Comparison of ENCODE assay signal across 8 cellular contexts in the genomic region with DNA sequence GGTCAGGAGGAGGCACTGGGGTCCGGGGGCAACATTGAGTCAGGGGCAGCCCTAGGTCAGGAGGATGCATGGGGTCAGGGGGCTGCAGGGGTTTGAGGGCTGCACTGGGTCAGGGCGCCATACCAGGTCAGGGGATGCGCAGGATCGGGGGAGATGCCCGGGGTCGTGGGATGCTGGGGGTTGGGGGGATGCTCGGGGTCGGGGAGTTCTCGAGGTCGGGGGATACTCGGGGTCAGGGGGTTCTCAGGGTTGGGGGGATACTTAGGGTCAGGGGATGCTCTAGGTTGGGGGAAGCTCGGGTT. TPM values are rescaled to one million over a fixed set of nuclear protein-coding genes. Genes with fewer than 3 reads are reported as not detected.
DNase-seq lines count a peak whose midpoint lies in the region; ATAC-seq and TF ChIP-seq lines count a peak whose summit lies in the region.

No MANE protein-coding gene starts in this region.

- no peak overlapping the region for H3K27ac ChIP-seq in SU-DHL-6 (ENCODE audit: low read depth, low read length)

- DNase-seq in H7 (no peak), fibroblast of pulmonary artery (ENCODE audit: low read depth) (no peak), skeletal muscle cell (ENCODE audit: low read depth) (no peak), GOT3 (lab: John Stamatoyannopoulos, UW) (no peak), head of caudate nucleus (no peak)
- no peak for DNase-seq in activated effector memory CD4-positive, alpha-beta T cell treated with Interleukin-2 at 50 U/mL for 16 hours

- H3K4me3 ChIP-seq in H7 (ENCODE audit: insufficient read depth, low read depth, low read length) (peak overlapping the region; percentile 83; the same call in 1 of the 2 replicates), SU-DHL-6 (ENCODE audit: insufficient read depth, low read length, poor library complexity, severe bottlenecking) (peak overlapping the region; percentile 86), fibroblast of pulmonary artery (replicated peaks; ENCODE audit: low read depth, low read length) (peak overlapping the region; percentile 86), skeletal muscle cell (ENCODE audit: low read depth, low read length) (peak overlapping the region; percentile 64)

- TF ChIP-seq CTCF in SU-DHL-6 (IDR thresholded peaks at IDR 0.05; ENCODE audit: insufficient read depth, low read length, poor library complexity, severe bottlenecking), result no peak
- no peak for TF ChIP-seq CTCF in fibroblast of pulmonary artery (IDR thresholded peaks at IDR 0.05; ENCODE audit: low read length, missing control alignments)

- no peak for ATAC-seq in GM18873 (IDR thresholded peaks at IDR 0.05; ENCODE audit: low FRiP score, unreplicated experiment)

- no peaks in the 10 kb centered on the region for H3K9me2 ChIP-seq in SU-DHL-6 (replicated peaks; ENCODE audit: insufficient read depth, low read length)

- intact Hi-C loops in head of caudate nucleus (cut with DNase I), result no loop called here

- H3K9me3 ChIP-seq in SU-DHL-6 (ENCODE audit: insufficient read depth, low read length), result no peaks in the 10 kb centered on the region

- peaks cover 36% of the 10 kb centered on the region for H3K79me2 ChIP-seq in SU-DHL-6 (ENCODE audit: insufficient read depth, low read length)

- H3K27me3 ChIP-seq in H7 (ENCODE audit: control insufficient read depth, insufficient read depth, low read length) (no peaks in the 10 kb centered on the region), SU-DHL-6 (ENCODE audit: low read length) (no peaks in the 10 kb centered on the region)

- H3K36me3 ChIP-seq in H7 (replicated peaks; ENCODE audit: control insufficient read depth, insufficient read depth, low read length), result peaks cover 6% of the 10 kb centered on the region
- no peaks in the 10 kb centered on the region for H3K36me3 ChIP-seq in SU-DHL-6 (ENCODE audit: low read length)

- H3F3A ChIP-seq in SU-DHL-6 (ENCODE audit: insufficient read depth), result no peaks in the 10 kb centered on the region; the same call in 1 of the 2 replicates

- peaks cover 12% of the 10 kb centered on the region for H4K20me1 ChIP-seq in SU-DHL-6 (ENCODE audit: low read depth, low read length)

- H3K9ac ChIP-seq in SU-DHL-6 (ENCODE audit: low read length), result peak overlapping the region; percentile 79

- no peak overlapping the region for H2AFZ ChIP-seq in SU-DHL-6 (ENCODE audit: low read depth, low read length, severe bottlenecking)

- peak overlapping the region; percentile 79 for H3K4me2 ChIP-seq in SU-DHL-6 (ENCODE audit: low read depth, low read length, poor library complexity, severe bottlenecking)

RNA-seq across cellular contexts. Expression of a gene that starts 0.7 kb away (rescaled TPM):
- 41.4 and 46.6 TPM in 2 replicates for total RNA-seq in H7 (2014; rRNA removed; shearing (Covaris generic))

RNA-seq across cellular contexts. Expression of a gene that starts 36.8 kb away (rescaled TPM):
- total RNA-seq in H7 (2014; rRNA removed; shearing (Covaris generic)), result 0.22 and 1.1 TPM in 2 replicates
